In the genomic region with DNA sequence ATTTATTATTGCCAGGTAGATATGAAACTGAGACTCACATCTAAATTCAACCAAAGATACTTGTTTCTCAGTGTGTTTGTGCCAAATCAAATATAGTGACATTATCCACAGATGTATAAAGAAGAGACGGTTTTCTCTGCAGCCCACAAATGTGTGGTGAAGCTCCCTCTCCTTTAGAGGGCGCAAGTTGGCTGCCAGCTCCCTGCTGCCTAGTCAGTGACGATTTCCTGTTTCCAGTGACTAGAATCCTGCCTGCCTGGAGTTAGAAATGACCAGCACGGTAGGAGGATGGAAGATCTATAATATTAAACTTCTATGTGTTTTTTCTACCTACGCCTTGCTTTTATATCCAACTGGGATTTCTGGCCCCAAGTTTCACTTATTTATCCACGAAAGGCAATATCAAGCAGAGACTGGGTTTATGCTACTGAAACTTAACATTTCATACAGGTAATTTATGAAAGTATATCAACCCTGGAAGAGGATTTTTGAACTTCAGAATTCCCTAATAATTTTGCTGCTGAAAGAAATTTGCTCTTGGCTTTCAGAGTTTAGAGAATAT, we compare ENCODE assay signal across 8 cellular contexts.
DNase-seq lines count a peak whose midpoint lies in the region; ATAC-seq lines count a peak whose summit lies in the region.

No MANE protein-coding gene starts in this region.

- H3K36me3 ChIP-seq in Karpas-422 (ENCODE audit: insufficient read depth, low read length) = no peaks in the 10 kb centered on the region

- DNase-seq in AML-193 (lab: John Stamatoyannopoulos, UW) = peak; percentile 62 to 66
- peak; percentile 78 for DNase-seq in Karpas-422
- DNase-seq in SKM-1 treated with dmso at 0.1 percent for 144 hours (lab: John Stamatoyannopoulos, UW; ENCODE audit: unreplicated experiment) = peak; percentile 52
- DNase-seq in inferior parietal cortex (ENCODE audit: extremely low spot score) = peak; percentile 29
- no peak for DNase-seq in activated gamma-delta T cell treated with Interleukin-2 at 50 U/mL for 16 hours
- no peak for DNase-seq in effector CD4-positive, alpha-beta T cell
- DNase-seq in activated naive CD4-positive, alpha-beta T cell treated with Interleukin-2 at 50 U/mL for 16 hours = no peak

- H3K4me2 ChIP-seq in Karpas-422 (ENCODE audit: low read depth, low read length, poor library complexity, severe bottlenecking) = peak overlapping the region; percentile 20

- H3K9me2 ChIP-seq in Karpas-422 (replicated peaks; ENCODE audit: insufficient read depth, low read length) = no peaks in the 10 kb centered on the region

- H3K9me3 ChIP-seq in Karpas-422 (ENCODE audit: low read length) = no peaks in the 10 kb centered on the region

- no peak overlapping the region for H3K27ac ChIP-seq in Karpas-422 (ENCODE audit: low read length)

- no peaks in the 10 kb centered on the region for H3K79me2 ChIP-seq in Karpas-422 (ENCODE audit: low read length)

- H3K9ac ChIP-seq in Karpas-422 (ENCODE audit: low read length) = peak overlapping the region; percentile 29; the same call in 1 of the 2 replicates

- H2AFZ ChIP-seq in Karpas-422 (ENCODE audit: low read length) = no peak overlapping the region

- ATAC-seq in GM18870 (IDR thresholded peaks at IDR 0.05; ENCODE audit: unreplicated experiment) = peak; percentile 96

- H4K20me1 ChIP-seq in Karpas-422 (ENCODE audit: insufficient read depth, low read depth, low read length) = no peaks in the 10 kb centered on the region

- H3K4me1 ChIP-seq in Karpas-422 (ENCODE audit: low read length) = no peaks in the 10 kb centered on the region

- H3K27me3 ChIP-seq in Karpas-422 (ENCODE audit: low read length) = no peaks in the 10 kb centered on the region

- no peak overlapping the region for H3K4me3 ChIP-seq in Karpas-422 (ENCODE audit: low read length)

Comparison
In these comparisons a context has a peak if more than half of its experiments do, and no peak if none do; other contexts are left out.
1. DNase-seq: peak in AML-193 (2 of 2), Karpas-422 (single experiment), SKM-1 treated with dmso at 0.1 percent for 144 hours (single experiment) and inferior parietal cortex (single experiment); none in activated gamma-delta T cell treated with Interleukin-2 at 50 U/mL for 16 hours (single experiment), effector CD4-positive, alpha-beta T cell (single experiment) and activated naive CD4-positive, alpha-beta T cell treated with Interleukin-2 at 50 U/mL for 16 hours (single experiment).